ENCODE assay signal across 20 cellular contexts in genomic region chr4:772118-772517, GRCh38. TPM values are rescaled to one million over a fixed set of nuclear protein-coding genes. Genes with fewer than 3 reads are reported as not detected.
DNase-seq lines count a peak whose midpoint lies in the region; ATAC-seq and TF ChIP-seq lines count a peak whose summit lies in the region.
"Had no signal": no experiment of that assay in that cellular context is flagged by ENCODE, and none has a peak within 500 bp of the region (broad histone marks: within the 10 kb centered on the region; RNA-seq: fewer than 3 reads in every experiment).

No MANE protein-coding gene starts in this region.

- H3K4me2 ChIP-seq in mesenchymal stem cell (ENCODE audit: low read length, poor library complexity, severe bottlenecking) = no peak overlapping the region
- H3K4me2 ChIP-seq: BLaER1, GM23338 had no signal

- H3K14ac ChIP-seq in mesenchymal stem cell (ENCODE audit: low read length in 2 of 2) = no peak overlapping the region

- H3K4me1 Mint-ChIP-seq in activated T-cell treated with anti-CD3 and anti-CD28 coated beads, Interleukin-2, amount 50 U/mL, for 24 hours (ENCODE audit: low read depth) = peaks cover 53% of the 10 kb centered on the region
- H3K4me1 Mint-ChIP-seq in activated T-cell treated with anti-CD3 and anti-CD28 coated beads, Interleukin-2, amount 50 U/mL, for 72 hours (ENCODE audit: low read depth) = peaks cover 25% of the 10 kb centered on the region

- H2BK15ac ChIP-seq in mesenchymal stem cell (ENCODE audit: low read depth, poor library complexity, severe bottlenecking) = no peak overlapping the region

- no peak overlapping the region for H2AFZ ChIP-seq in mesenchymal stem cell (ENCODE audit: low read depth, low read length)
- H2AFZ ChIP-seq: GM23338 had no signal

- H3K27ac ChIP-seq in mesenchymal stem cell (ENCODE audit: low read length, poor library complexity, severe bottlenecking) = no peak overlapping the region
- H3K27ac ChIP-seq in tibial nerve = peak overlapping the region; percentile 43 to 80 (median 63)
- H3K27ac ChIP-seq: BLaER1, brain microvascular endothelial cell had no signal

- peaks cover 2% of the 10 kb centered on the region for H3K79me1 ChIP-seq in mesenchymal stem cell (replicated peaks; ENCODE audit: low read length, poor library complexity, severe bottlenecking)

- no peaks in the 10 kb centered on the region for H3K9me3 Mint-ChIP-seq in activated T-cell treated with anti-CD3 and anti-CD28 coated beads, Interleukin-2, amount 50 U/mL, for 24 hours
- no peaks in the 10 kb centered on the region for H3K9me3 Mint-ChIP-seq in activated T-cell treated with anti-CD3 and anti-CD28 coated beads, Interleukin-2, amount 50 U/mL, for 72 hours
- H3K9me3 Mint-ChIP-seq: activated CD4-positive, alpha-beta T cell treated with anti-CD3 and anti-CD28 coated beads, Interleukin-2, amount 10 ng/mL, durations not matched to agents 24 days and 14 days; activated naive CD4-positive, alpha-beta T cell treated with anti-CD3 and anti-CD28 coated beads, Interleukin-2, amount 10 ng/mL, durations not matched to agents 7 days and 5 days; IgD-negative memory B cell had no signal

- no peak overlapping the region for H3K4me3 ChIP-seq in fibroblast of the aortic adventitia (ENCODE audit: low read depth, low read length)
- H3K4me3 ChIP-seq in mesenchymal stem cell (ENCODE audit: insufficient read depth in 1 of 2, low read depth in 1 of 2, low read length in 2 of 2) = no peak overlapping the region
- H3K4me3 ChIP-seq in tibial nerve = no peak overlapping the region
- H3K4me3 ChIP-seq: BLaER1, GM23338 had no signal

- H3K27me3 ChIP-seq in mesenchymal stem cell (ENCODE audit: control insufficient read depth in 1 of 2, insufficient read depth in 1 of 2, low read length in 2 of 2) = no peaks in the 10 kb centered on the region
- H3K27me3 ChIP-seq in tibial nerve = no peaks in the 10 kb centered on the region
- H3K27me3 ChIP-seq: BLaER1, brain microvascular endothelial cell had no signal

- H2BK5ac ChIP-seq in mesenchymal stem cell (ENCODE audit: low read depth, low read length, poor library complexity, severe bottlenecking) = no peak overlapping the region

- no peak overlapping the region for H2BK12ac ChIP-seq in mesenchymal stem cell (ENCODE audit: low read length in 2 of 2)

- H3K4me3 Mint-ChIP-seq in activated T-cell treated with anti-CD3 and anti-CD28 coated beads, Interleukin-2, amount 50 U/mL, for 24 hours = no peak overlapping the region
- H3K4me3 Mint-ChIP-seq in activated T-cell treated with anti-CD3 and anti-CD28 coated beads, Interleukin-2, amount 50 U/mL, for 72 hours = no peak overlapping the region
- H3K4me3 Mint-ChIP-seq: activated CD4-positive, alpha-beta T cell treated with anti-CD3 and anti-CD28 coated beads, Interleukin-2, amount 10 ng/mL, durations not matched to agents 24 days and 14 days; activated naive CD4-positive, alpha-beta T cell treated with anti-CD3 and anti-CD28 coated beads, Interleukin-2, amount 10 ng/mL, durations not matched to agents 7 days and 5 days; GM23338 had no signal

- H3K27ac Mint-ChIP-seq in activated T-cell treated with anti-CD3 and anti-CD28 coated beads, Interleukin-2, amount 50 U/mL, for 24 hours = peak overlapping the region; percentile 61
- no peak overlapping the region for H3K27ac Mint-ChIP-seq in activated T-cell treated with anti-CD3 and anti-CD28 coated beads, Interleukin-2, amount 50 U/mL, for 72 hours
- H3K27ac Mint-ChIP-seq: activated CD4-positive, alpha-beta T cell treated with anti-CD3 and anti-CD28 coated beads, Interleukin-2, amount 10 ng/mL, durations not matched to agents 24 days and 14 days; activated naive CD4-positive, alpha-beta T cell treated with anti-CD3 and anti-CD28 coated beads, Interleukin-2, amount 10 ng/mL, durations not matched to agents 7 days and 5 days; GM23338; IgD-negative memory B cell had no signal

- H3K4me1 ChIP-seq in mesenchymal stem cell (ENCODE audit: control insufficient read depth, insufficient read depth, low read depth, low read length) (peaks cover 26% of the 10 kb centered on the region), tibial nerve (peaks cover 0 to 59% (median 5%) of the 10 kb centered on the region in 4 donors)
- H3K4me1 ChIP-seq: BLaER1 had no signal

- peak overlapping the region; percentile 56 for H3K9ac ChIP-seq in mesenchymal stem cell (ENCODE audit: low read length)
- H3K9ac ChIP-seq: BLaER1 had no signal

- H3K4ac ChIP-seq in mesenchymal stem cell (ENCODE audit: low read depth in 1 of 2, low read length in 2 of 2) = no peak overlapping the region

- no peak overlapping the region for H3K23ac ChIP-seq in mesenchymal stem cell (ENCODE audit: low read length in 2 of 2)

- H3K36me3 Mint-ChIP-seq in activated T-cell treated with anti-CD3 and anti-CD28 coated beads, Interleukin-2, amount 50 U/mL, for 24 hours (ENCODE audit: low read depth) = peaks cover 82% of the 10 kb centered on the region
- peaks cover 14 to 20% of the 10 kb centered on the region in 2 donors for H3K36me3 Mint-ChIP-seq in activated T-cell treated with anti-CD3 and anti-CD28 coated beads, Interleukin-2, amount 50 U/mL, for 72 hours (ENCODE audit: insufficient read depth in 2 of 2)

- TF ChIP-seq CTCF in fibroblast of the aortic adventitia (IDR thresholded peaks at IDR 0.05; ENCODE audit: insufficient read depth, low read length) (no peak), tibial nerve (IDR thresholded peaks at IDR 0.05) (no peak)

- no peak overlapping the region for H4K8ac ChIP-seq in mesenchymal stem cell (ENCODE audit: low read length)

- H3K27me3 Mint-ChIP-seq in activated T-cell treated with anti-CD3 and anti-CD28 coated beads, Interleukin-2, amount 50 U/mL, for 24 hours = no peaks in the 10 kb centered on the region
- no peaks in the 10 kb centered on the region for H3K27me3 Mint-ChIP-seq in activated T-cell treated with anti-CD3 and anti-CD28 coated beads, Interleukin-2, amount 50 U/mL, for 72 hours (ENCODE audit: low read depth)
- H3K27me3 Mint-ChIP-seq: activated CD4-positive, alpha-beta T cell treated with anti-CD3 and anti-CD28 coated beads, Interleukin-2, amount 10 ng/mL, durations not matched to agents 24 days and 14 days; activated naive CD4-positive, alpha-beta T cell treated with anti-CD3 and anti-CD28 coated beads, Interleukin-2, amount 10 ng/mL, durations not matched to agents 7 days and 5 days; IgD-negative memory B cell had no signal

- H3K36me3 ChIP-seq in mesenchymal stem cell (ENCODE audit: control insufficient read depth in 1 of 2, insufficient read depth in 2 of 2, low read depth in 1 of 2, low read length in 2 of 2) (peaks cover 66 to 77% of the 10 kb centered on the region in 2 experiments), tibial nerve (peaks cover 0 to 100% (median 0%) of the 10 kb centered on the region in 3 donors)

- H4K91ac ChIP-seq in mesenchymal stem cell (ENCODE audit: low read length) = no peak overlapping the region

- DNase-seq in activated T-cell treated with anti-CD3 and anti-CD28 coated beads, Interleukin-2, amount 50 U/mL, for 24 hours = no peak
- no peak for DNase-seq in activated T-cell treated with anti-CD3 and anti-CD28 coated beads, Interleukin-2, amount 50 U/mL, for 72 hours
- peak; percentile 22 for DNase-seq in fibroblast of the aortic adventitia (ENCODE audit: low read depth)
- DNase-seq in mesenchymal stem cell = no peak
- DNase-seq in tibial nerve (ENCODE audit: low spot score in 2 of 2) = no peak
- DNase-seq in GM19240 (ENCODE audit: insufficient read length, low spot score) = no peak
- DNase-seq: activated CD4-positive, alpha-beta T cell treated with anti-CD3 and anti-CD28 coated beads, Interleukin-2, amount 10 ng/mL, durations not matched to agents 24 days and 14 days; activated naive CD4-positive, alpha-beta T cell treated with anti-CD3 and anti-CD28 coated beads, Interleukin-2, amount 10 ng/mL, durations not matched to agents 7 days and 5 days; activated T-cell treated with anti-CD3 and anti-CD28 coated beads for 4 hours; brain microvascular endothelial cell; hippocampal formation; NCI-H2081; NCI-H69; stimulated activated CD4-positive, alpha-beta T cell treated with anti-CD3 and anti-CD28 coated beads, Interleukin-12 subunit alpha, Interleukin-12 subunit beta, amount 100 ng/mL, for 4 hours; trophoblast cell had no signal

- H2AK5ac ChIP-seq in mesenchymal stem cell (ENCODE audit: low read length, severe bottlenecking) = no peak overlapping the region

- H2BK120ac ChIP-seq in mesenchymal stem cell (ENCODE audit: low read depth, low read length) = no peak overlapping the region

- 79% methylated on average over 4 of the region's 7 CpGs for WGBS in mesenchymal stem cell
- WGBS in tibial nerve, 2 donors = 35% methylated on average over 7 of the region's 7 CpGs

- ATAC-seq in activated T-cell treated with anti-CD3 and anti-CD28 coated beads, Interleukin-2, amount 50 U/mL, for 72 hours (replicated peaks in 1 of 2) = no peak
- ATAC-seq in GM19463 (IDR thresholded peaks at IDR 0.05; ENCODE audit: unreplicated experiment) (no peak), GM21367 (IDR thresholded peaks at IDR 0.05; ENCODE audit: unreplicated experiment) (no peak)
- ATAC-seq: GM23338 had no signal

- peak in 1 of 2 donors; percentile 3 for TF ChIP-seq POLR2A in tibial nerve (IDR thresholded peaks at IDR 0.05)

- TF ChIP-seq EP300 in tibial nerve (IDR thresholded peaks at IDR 0.05) = peak in 1 of 2 donors; percentile 42

- H3K9me3 ChIP-seq in mesenchymal stem cell (ENCODE audit: control insufficient read depth, low read length) (no peaks in the 10 kb centered on the region), tibial nerve (peaks cover 0 to 57% (median 2%) of the 10 kb centered on the region in 4 donors)

- H3K18ac ChIP-seq in mesenchymal stem cell (ENCODE audit: low read depth in 1 of 2, low read length in 2 of 2) = no peak overlapping the region

RNA-seq across cellular contexts. Expression of gene CPLX1, which starts 53.8 kb away (rescaled TPM):
- 1 to 10 TPM; 1.3 to 1.9 TPM for total RNA-seq in activated T-cell treated with anti-CD3 and anti-CD28 coated beads, Interleukin-2, amount 50 U/mL, for 72 hours
- total RNA-seq in fibroblast of the aortic adventitia (ENCODE audit: low replicate concordance) (not detected in 2 replicates), tibial nerve (1 to 10 TPM in 3 of 4 donors, not detected in 1; 1.8 to 2.4 (median 2.4) TPM)
- 0.14 TPM for polyA plus RNA-seq in mesenchymal stem cell (2013, experiment 1 of 2)
- polyA plus RNA-seq in mesenchymal stem cell (2013, experiment 2 of 2) = 0.10 TPM
- polyA plus RNA-seq: IgD-negative memory B cell had no signal
